Comparison of ENCODE assay signal across 10 cellular contexts in genomic region chrX:141175786-141176185, GRCh38. TPM values are rescaled to one million over a fixed set of nuclear protein-coding genes. Genes with fewer than 3 reads are reported as not detected.
DNase-seq lines count a peak whose midpoint lies in the region; ATAC-seq, FAIRE-seq and TF ChIP-seq lines count a peak whose summit lies in the region.
"Had no signal": no experiment of that assay in that cellular context is flagged by ENCODE, and none has a peak within 500 bp of the region (broad histone marks: within the 10 kb centered on the region; RNA-seq: fewer than 3 reads in every experiment).

No MANE protein-coding gene starts in this region.

- no peaks in the 10 kb centered on the region for H3K27me3 ChIP-seq in CD8-positive, alpha-beta T cell (ENCODE audit: insufficient read depth, low read length)
- H3K27me3 ChIP-seq in fibroblast of lung (ENCODE audit: control insufficient read depth, insufficient read depth, low read length) = no peaks in the 10 kb centered on the region

- no peaks in the 10 kb centered on the region for H3K27me3 Mint-ChIP-seq in CD8-positive, alpha-beta T cell (ENCODE audit: low read depth)
- no peaks in the 10 kb centered on the region for H3K27me3 Mint-ChIP-seq in activated CD4-positive, alpha-beta memory T cell treated with anti-CD3 and anti-CD28 coated beads for 36 hours
- H3K27me3 Mint-ChIP-seq in osteocyte (ENCODE audit: unreplicated experiment) = no peaks in the 10 kb centered on the region

- H4K20me1 ChIP-seq in fibroblast of lung (ENCODE audit: control insufficient read depth, extremely low read depth, insufficient read depth, low read length) = no peaks in the 10 kb centered on the region

- CTCF ChIA-PET in CD8-positive, alpha-beta T cell (lab: Charles Lee) = no interaction called here
- CTCF ChIA-PET in activated CD4-positive, alpha-beta memory T cell treated with anti-CD3 and anti-CD28 coated beads for 36 hours (lab: Charles Lee) = no interaction called here

- no peak overlapping the region for H3K9ac ChIP-seq in fibroblast of lung (ENCODE audit: insufficient read depth, low read length)

- H3K4me1 ChIP-seq in CD8-positive, alpha-beta T cell (ENCODE audit: insufficient read depth, low read length) = no peaks in the 10 kb centered on the region
- H3K4me1 ChIP-seq in fibroblast of lung (ENCODE audit: control insufficient read depth, extremely low read depth, insufficient read depth, low read length) = no peaks in the 10 kb centered on the region

- no peak overlapping the region for H3K27ac Mint-ChIP-seq in CD8-positive, alpha-beta T cell
- no peak overlapping the region for H3K27ac Mint-ChIP-seq in activated CD4-positive, alpha-beta memory T cell treated with anti-CD3 and anti-CD28 coated beads for 36 hours
- no peak overlapping the region for H3K27ac Mint-ChIP-seq in osteocyte (ENCODE audit: unreplicated experiment)

- H3K9me3 ChIP-seq in CD8-positive, alpha-beta T cell (ENCODE audit: low read length) = no peaks in the 10 kb centered on the region
- no peaks in the 10 kb centered on the region for H3K9me3 ChIP-seq in fibroblast of lung (ENCODE audit: control insufficient read depth, insufficient read depth, low read depth, low read length)

- no peak for ATAC-seq in CD8-positive, alpha-beta T cell
- ATAC-seq in GM21723 (IDR thresholded peaks at IDR 0.05; ENCODE audit: unreplicated experiment) = no peak
- ATAC-seq in GM18873 (IDR thresholded peaks at IDR 0.05; ENCODE audit: low FRiP score, unreplicated experiment) = no peak
- ATAC-seq: left colon had no signal

- peak overlapping the region; percentile 68 for H3K4me2 ChIP-seq in fibroblast of lung (ENCODE audit: extremely low read depth, insufficient read depth, low read length)

- FAIRE-seq in frontal cortex (lab: Jason Lieb, UNC) = no peak

- H3K36me3 ChIP-seq in CD8-positive, alpha-beta T cell (ENCODE audit: insufficient read depth, low read length) = no peaks in the 10 kb centered on the region
- no peaks in the 10 kb centered on the region for H3K36me3 ChIP-seq in fibroblast of lung (ENCODE audit: control insufficient read depth, insufficient read depth, low read length)

- TF ChIP-seq CTCF in CD8-positive, alpha-beta T cell (IDR thresholded peaks at IDR 0.05) = no peak
- TF ChIP-seq CTCF in fibroblast of lung (conservative IDR thresholded peaks at IDR 0.05 in 1 of 2, IDR thresholded peaks at IDR 0.05 in 1 of 2; ENCODE audit: low read depth in 1 of 2, low read length in 2 of 2) (no peak), osteocyte (IDR thresholded peaks at IDR 0.05) (no peak), GM10266 (IDR thresholded peaks at IDR 0.05; ENCODE audit: control insufficient read depth, insufficient read depth, low read depth, missing control alignments) (no peak)

- no peak for DNase-seq in CD8-positive, alpha-beta T cell
- DNase-seq in activated CD4-positive, alpha-beta memory T cell treated with anti-CD3 and anti-CD28 coated beads for 36 hours = no peak
- no peak for DNase-seq in fibroblast of lung (ENCODE audit: low read depth in 2 of 2)
- DNase-seq in osteocyte (ENCODE audit: extremely low spot score, unreplicated experiment) = no peak
- DNase-seq in GM10266 (ENCODE audit: extremely low spot score) = no peak
- DNase-seq in frontal cortex (ENCODE audit: low spot score in 2 of 2) = no peak
- DNase-seq: left colon, NCI-H2171 had no signal

- H3K9me3 Mint-ChIP-seq in CD8-positive, alpha-beta T cell = peaks cover 3% of the 10 kb centered on the region
- H3K9me3 Mint-ChIP-seq in activated CD4-positive, alpha-beta memory T cell treated with anti-CD3 and anti-CD28 coated beads for 36 hours = no peaks in the 10 kb centered on the region
- no peaks in the 10 kb centered on the region for H3K9me3 Mint-ChIP-seq in osteocyte (ENCODE audit: unreplicated experiment)

- peaks cover 1% of the 10 kb centered on the region for H3K79me2 ChIP-seq in fibroblast of lung (ENCODE audit: control insufficient read depth, insufficient read depth, low read length)

- H3K4me1 Mint-ChIP-seq in CD8-positive, alpha-beta T cell (ENCODE audit: low read depth) = peaks cover 9% of the 10 kb centered on the region
- peaks cover 8% of the 10 kb centered on the region for H3K4me1 Mint-ChIP-seq in activated CD4-positive, alpha-beta memory T cell treated with anti-CD3 and anti-CD28 coated beads for 36 hours (ENCODE audit: low read depth)
- peaks cover 6% of the 10 kb centered on the region for H3K4me1 Mint-ChIP-seq in osteocyte (ENCODE audit: unreplicated experiment)

- peak overlapping the region; percentile 65 for H3K4me3 Mint-ChIP-seq in CD8-positive, alpha-beta T cell
- peak overlapping the region; percentile 80 for H3K4me3 Mint-ChIP-seq in activated CD4-positive, alpha-beta memory T cell treated with anti-CD3 and anti-CD28 coated beads for 36 hours
- peak overlapping the region; percentile 81 for H3K4me3 Mint-ChIP-seq in osteocyte (ENCODE audit: unreplicated experiment)

- H2AFZ ChIP-seq in fibroblast of lung (ENCODE audit: low read length) = no peak overlapping the region

- intact Hi-C loops in CD8-positive, alpha-beta T cell (cut with DNase I, micrococcal nuclease) = loop anchor here in 1 of 2 experiments (2.0 kb wide), 1 partner anchor 55 kb away; no protein-coding TSS in a partner anchor
- intact Hi-C loops in activated CD4-positive, alpha-beta memory T cell treated with anti-CD3 and anti-CD28 coated beads for 36 hours (cut with micrococcal nuclease) = no loop called here

- H3K4me3 ChIP-seq in CD8-positive, alpha-beta T cell (ENCODE audit: low read depth, low read length) = no peak overlapping the region
- H3K4me3 ChIP-seq in fibroblast of lung (replicated peaks in 1 of 4; ENCODE audit: control extremely low read depth in 1 of 4, insufficient read depth in 1 of 4, low read depth in 3 of 4, low read length in 4 of 4) = peak overlapping the region; percentile 67 to 77 (median 72)

- POLR2A ChIA-PET in CD8-positive, alpha-beta T cell (lab: Charles Lee) = no interaction called here
- POLR2A ChIA-PET in activated CD4-positive, alpha-beta memory T cell treated with anti-CD3 and anti-CD28 coated beads for 36 hours (lab: Charles Lee) = no interaction called here

- H3K27ac ChIP-seq in CD8-positive, alpha-beta T cell (ENCODE audit: low read depth, low read length) = no peak overlapping the region
- no peak overlapping the region for H3K27ac ChIP-seq in fibroblast of lung (ENCODE audit: insufficient read depth, low read length)

- H3K36me3 Mint-ChIP-seq in CD8-positive, alpha-beta T cell = no peaks in the 10 kb centered on the region
- no peaks in the 10 kb centered on the region for H3K36me3 Mint-ChIP-seq in activated CD4-positive, alpha-beta memory T cell treated with anti-CD3 and anti-CD28 coated beads for 36 hours
- no peaks in the 10 kb centered on the region for H3K36me3 Mint-ChIP-seq in osteocyte (ENCODE audit: unreplicated experiment)

RNA-seq across cellular contexts. Expression of gene LDOC1, which starts 1.1 kb away (rescaled TPM):
- total RNA-seq in CD8-positive, alpha-beta T cell = 1 to 10 TPM; 2.1 to 2.2 TPM
- total RNA-seq in activated CD4-positive, alpha-beta memory T cell treated with anti-CD3 and anti-CD28 coated beads for 36 hours = 1 to 10 TPM; 8.7 TPM
- 3.6 and 11.9 TPM in 2 replicates for total RNA-seq in fibroblast of lung
- polyA plus RNA-seq in fibroblast of lung = 11.5 and 21.2 TPM in 2 replicates
- polyA plus RNA-seq in fibroblast of lung (2012) = 67.5 and 108 TPM in 2 replicates
- 68.7 and 80.6 TPM in 2 replicates for polyA minus RNA-seq in fibroblast of lung (ENCODE audit: low replicate concordance)
- total RNA-seq in osteocyte = 38.0 and 39.0 TPM in 2 replicates
- 4.9 TPM for total RNA-seq in frontal cortex
